In the genomic region with DNA sequence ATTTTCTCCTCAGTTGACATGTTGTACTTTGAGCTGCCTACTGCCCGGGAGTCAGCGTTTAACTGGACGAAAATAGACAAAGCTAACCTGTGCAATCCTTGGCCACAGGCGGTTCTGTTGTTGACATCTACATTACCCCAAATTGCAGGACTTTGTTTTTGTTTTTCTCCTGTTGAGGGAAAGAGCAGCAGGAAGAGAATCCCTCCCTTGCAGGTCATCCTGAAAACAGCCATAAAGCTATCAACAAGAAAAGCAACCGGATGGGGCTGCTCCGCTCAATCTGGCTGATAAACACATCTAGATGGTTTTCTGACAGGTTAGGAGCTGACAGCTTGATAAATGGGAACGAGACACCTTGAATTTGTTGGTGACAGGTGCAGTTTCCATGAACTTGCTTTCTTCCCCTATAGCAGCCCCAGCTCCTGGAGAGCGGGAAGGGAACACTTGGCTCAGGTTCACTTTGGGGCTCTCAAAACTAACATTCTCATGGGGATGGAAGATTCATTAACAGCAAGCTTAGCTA, we compare ENCODE assay signal across 20 cellular contexts.
"Had no signal": no experiment of that assay in that cellular context is flagged by ENCODE, and none has a peak within 500 bp of the region (broad histone marks: within the 10 kb centered on the region; RNA-seq: fewer than 3 reads in every experiment).

No MANE protein-coding gene starts in this region.

- H3K27ac ChIP-seq: PC-9 had no signal

- H3K4me3 ChIP-seq: PC-9 had no signal

- ATAC-seq: activated CD8-positive, alpha-beta T cell treated with anti-CD3 and anti-CD28 coated beads, Interleukin-2, amount 10 ng/mL, durations not matched to agents 7 days and 5 days; WTC11 had no signal

- DNase-seq: activated CD4-positive, alpha-beta T cell treated with anti-CD3 and anti-CD28 coated beads for 48 hours; activated CD4-positive, alpha-beta T cell treated with anti-CD3 and anti-CD28 coated beads, Interleukin-2, amount 50 U/mL, for 4 hours; activated CD4-positive, CD25-positive, alpha-beta regulatory T cell treated with anti-CD3 and anti-CD28 coated beads, Interleukin-2, amount 50 U/mL, for 72 hours; activated CD8-positive, alpha-beta memory T cell treated with anti-CD3 and anti-CD28 coated beads, Interleukin-2, amount 50 U/mL, for 48 hours; activated CD8-positive, alpha-beta T cell treated with anti-CD3 and anti-CD28 coated beads, Interleukin-2, amount 10 ng/mL, durations not matched to agents 7 days and 5 days; activated naive CD4-positive, alpha-beta T cell; activated T-cell treated with anti-CD3 and anti-CD28 coated beads, Interleukin-2, amount 50 U/mL, for 1 hour; aorta; central memory CD4-positive, alpha-beta T cell; Karpas-422; MM.1S; NCI-H1105 treated with DMSO at 0.1 percent for 48 hours; NCI-H1436 treated with DMSO at 0.1 percent for 48 hours; NCI-H187; NCI-H2081; NCI-H446; NCI-H524; PC-9; SHP77 treated with DMSO at 0.1 percent for 48 hours had no signal
